Comparison of ENCODE assay signal across 15 cellular contexts in genomic region chr18:76657428-76657827, GRCh38.
DNase-seq lines count a peak whose midpoint lies in the region; ATAC-seq and TF ChIP-seq lines count a peak whose summit lies in the region.
"Had no signal": no experiment of that assay in that cellular context is flagged by ENCODE, and none has a peak within 500 bp of the region (broad histone marks: within the 10 kb centered on the region; RNA-seq: fewer than 3 reads in every experiment).

No MANE protein-coding gene starts in this region.

- no peaks in the 10 kb centered on the region for H3K79me1 ChIP-seq in mesenchymal stem cell (replicated peaks; ENCODE audit: low read length, poor library complexity, severe bottlenecking)

- H3K9me3 ChIP-seq in HEK293 (ENCODE audit: control insufficient read depth, insufficient read depth, low read depth, low read length) (no peaks in the 10 kb centered on the region), mesenchymal stem cell (ENCODE audit: control insufficient read depth, low read length) (no peaks in the 10 kb centered on the region)
- H3K9me3 ChIP-seq in effector memory CD4-positive, alpha-beta T cell (ENCODE audit: control insufficient read depth, low read length), result no peaks in the 10 kb centered on the region
- H3K9me3 ChIP-seq: Peyer's patch had no signal

- H2AFZ ChIP-seq in mesenchymal stem cell (ENCODE audit: low read depth, low read length), result no peak overlapping the region

- H3K36me3 ChIP-seq in HEK293 (ENCODE audit: control insufficient read depth in 2 of 2, insufficient read depth in 1 of 2, low read length in 2 of 2) (no peaks in the 10 kb centered on the region), mesenchymal stem cell (ENCODE audit: control insufficient read depth in 1 of 2, insufficient read depth in 2 of 2, low read depth in 1 of 2, low read length in 2 of 2) (no peaks in the 10 kb centered on the region)
- no peaks in the 10 kb centered on the region for H3K36me3 ChIP-seq in effector memory CD4-positive, alpha-beta T cell (ENCODE audit: control insufficient read depth, insufficient read depth, low read length)
- H3K36me3 ChIP-seq: Peyer's patch had no signal

- no peak overlapping the region for H3K4me3 ChIP-seq in AG09309 (ENCODE audit: control insufficient read depth, low read depth, low read length)
- H3K4me3 ChIP-seq in HEK293 (ENCODE audit: low read depth, low read length), result no peak overlapping the region
- no peak overlapping the region for H3K4me3 ChIP-seq in mesenchymal stem cell (ENCODE audit: insufficient read depth in 1 of 2, low read depth in 1 of 2, low read length in 2 of 2)
- H3K4me3 ChIP-seq in effector memory CD4-positive, alpha-beta T cell (ENCODE audit: insufficient read depth, low read depth, low read length, poor library complexity, severe bottlenecking), result no peak overlapping the region
- H3K4me3 ChIP-seq: Peyer's patch had no signal

- no peak overlapping the region for H2BK120ac ChIP-seq in mesenchymal stem cell (ENCODE audit: low read depth, low read length)

- no peak overlapping the region for H3K9ac ChIP-seq in mesenchymal stem cell (ENCODE audit: low read length)

- H3K4me1 ChIP-seq in HEK293 (ENCODE audit: control insufficient read depth, insufficient read depth, low read length) (peaks cover 5% of the 10 kb centered on the region; the same call in 1 of the 2 replicates), mesenchymal stem cell (ENCODE audit: control insufficient read depth, insufficient read depth, low read depth, low read length) (no peaks in the 10 kb centered on the region)
- H3K4me1 ChIP-seq in effector memory CD4-positive, alpha-beta T cell (ENCODE audit: control insufficient read depth, insufficient read depth, low read length, poor library complexity, severe bottlenecking), result no peaks in the 10 kb centered on the region
- H3K4me1 ChIP-seq: Peyer's patch had no signal

- no peak overlapping the region for H2BK5ac ChIP-seq in mesenchymal stem cell (ENCODE audit: low read depth, low read length, poor library complexity, severe bottlenecking)

- H3K4me2 ChIP-seq in mesenchymal stem cell (ENCODE audit: low read length, poor library complexity, severe bottlenecking), result no peak overlapping the region

- H3K23ac ChIP-seq in mesenchymal stem cell (ENCODE audit: low read length in 2 of 2), result no peak overlapping the region

- H3K4me3 Mint-ChIP-seq in WTC11, result no peak overlapping the region
- H3K4me3 Mint-ChIP-seq: activated CD4-positive, alpha-beta T cell treated with anti-CD3 and anti-CD28 coated beads, Interleukin-2, amount 10 ng/mL, durations not matched to agents 24 days and 14 days; activated T-helper 1 cell treated with anti-CD3 and anti-CD28 coated beads, Interleukin-12 subunit alpha, Interleukin-12 subunit beta, Interleukin-2, Interleukin-4 antibody, amounts not matched to agents 30 ng/mL and 10 ng/mL and 1 ng/mL, durations not matched to agents 14 hours and 24 hours and 36 hours; T-helper 1 cell treated with Interleukin-12 subunit alpha and Interleukin-12 subunit beta and Interleukin-4 antibody, amounts not matched to agents 30 μg/mL and 1 μg/mL, for 36 hours; type B pancreatic cell had no signal

- H2AK5ac ChIP-seq in mesenchymal stem cell (ENCODE audit: low read length, severe bottlenecking), result no peak overlapping the region

- no peak for DNase-seq in AG09309 (ENCODE audit: low read depth)
- DNase-seq in WTC11 (ENCODE audit: low spot score), result no peak
- DNase-seq in mesenchymal stem cell, result peak; percentile 38
- no peak for DNase-seq in effector memory CD4-positive, alpha-beta T cell
- no peak for DNase-seq in dermis blood vessel endothelial cell
- no peak for DNase-seq in effector CD4-positive, alpha-beta T cell
- DNase-seq: activated CD4-positive, alpha-beta T cell treated with anti-CD3 and anti-CD28 coated beads, Interleukin-2, amount 10 ng/mL, durations not matched to agents 24 days and 14 days; NCI-H1048; NCI-H446 treated with DMSO at 0.1 percent for 48 hours; Peyer's patch had no signal

- no peak overlapping the region for H3K18ac ChIP-seq in mesenchymal stem cell (ENCODE audit: low read depth in 1 of 2, low read length in 2 of 2)

- no peak overlapping the region for H3K27ac Mint-ChIP-seq in WTC11
- H3K27ac Mint-ChIP-seq: activated CD4-positive, alpha-beta T cell treated with anti-CD3 and anti-CD28 coated beads, Interleukin-2, amount 10 ng/mL, durations not matched to agents 24 days and 14 days; activated T-helper 1 cell treated with anti-CD3 and anti-CD28 coated beads, Interleukin-12 subunit alpha, Interleukin-12 subunit beta, Interleukin-2, Interleukin-4 antibody, amounts not matched to agents 30 ng/mL and 10 ng/mL and 1 ng/mL, durations not matched to agents 14 hours and 24 hours and 36 hours; T-helper 1 cell treated with Interleukin-12 subunit alpha and Interleukin-12 subunit beta and Interleukin-4 antibody, amounts not matched to agents 30 μg/mL and 1 μg/mL, for 36 hours; type B pancreatic cell had no signal

- ATAC-seq in WTC11 (peak; percentile 29; the same call in 1 of the 2 replicates), HG03139 (IDR thresholded peaks at IDR 0.05; ENCODE audit: unreplicated experiment) (no peak)

- no peak overlapping the region for H4K91ac ChIP-seq in mesenchymal stem cell (ENCODE audit: low read length)

- H4K8ac ChIP-seq in mesenchymal stem cell (ENCODE audit: low read length), result no peak overlapping the region

- POLR2A ChIA-PET in HEK293 (lab: Yijun Ruan, JAX) (no interaction called here), WTC11 (lab: Charles Lee) (interaction anchor here (0.5 to 0.7 kb wide), 2 partner anchors 22 to 46 kb away, joined by 3 read pairs; no protein-coding TSS in a partner anchor)

- H3K27me3 ChIP-seq in mesenchymal stem cell (ENCODE audit: control insufficient read depth in 1 of 2, insufficient read depth in 1 of 2, low read length in 2 of 2), result peaks cover 36 to 66% of the 10 kb centered on the region in 2 experiments
- H3K27me3 ChIP-seq in effector memory CD4-positive, alpha-beta T cell (replicated peaks; ENCODE audit: control insufficient read depth, insufficient read depth, low read length, poor library complexity, severe bottlenecking), result no peaks in the 10 kb centered on the region
- H3K27me3 ChIP-seq: Peyer's patch had no signal

- TF ChIP-seq CTCF in AG09309 (IDR thresholded peaks at IDR 0.05; ENCODE audit: control insufficient read depth, insufficient read depth, low read depth, low read length, missing control alignments) (peak; percentile 8), HEK293 (tag by site-specific recombination; IDR thresholded peaks at IDR 0.05) (no peak), WTC11 (IDR thresholded peaks at IDR 0.05) (no peak)

- H3K27me3 Mint-ChIP-seq in WTC11 (ENCODE audit: low read depth), result no peaks in the 10 kb centered on the region
- H3K27me3 Mint-ChIP-seq: type B pancreatic cell had no signal

- H3K27ac ChIP-seq in HEK293 (ENCODE audit: extremely low read depth, low read depth, low read length), result no peak overlapping the region
- no peak overlapping the region for H3K27ac ChIP-seq in mesenchymal stem cell (ENCODE audit: low read length, poor library complexity, severe bottlenecking)
- no peak overlapping the region for H3K27ac ChIP-seq in effector memory CD4-positive, alpha-beta T cell (ENCODE audit: insufficient read depth, low read length, poor library complexity, severe bottlenecking)
- H3K27ac ChIP-seq: Peyer's patch had no signal

- no peaks in the 10 kb centered on the region for H3K9me3 Mint-ChIP-seq in WTC11
- H3K9me3 Mint-ChIP-seq: activated CD4-positive, alpha-beta T cell treated with anti-CD3 and anti-CD28 coated beads, Interleukin-2, amount 10 ng/mL, durations not matched to agents 24 days and 14 days; activated T-helper 1 cell treated with anti-CD3 and anti-CD28 coated beads, Interleukin-12 subunit alpha, Interleukin-12 subunit beta, Interleukin-2, Interleukin-4 antibody, amounts not matched to agents 30 ng/mL and 10 ng/mL and 1 ng/mL, durations not matched to agents 14 hours and 24 hours and 36 hours; T-helper 1 cell treated with Interleukin-12 subunit alpha and Interleukin-12 subunit beta and Interleukin-4 antibody, amounts not matched to agents 30 μg/mL and 1 μg/mL, for 36 hours; type B pancreatic cell had no signal

- no peak overlapping the region for H3K14ac ChIP-seq in mesenchymal stem cell (ENCODE audit: low read length in 2 of 2)

- no peak overlapping the region for H2BK15ac ChIP-seq in mesenchymal stem cell (ENCODE audit: low read depth, poor library complexity, severe bottlenecking)

- no peak overlapping the region for H2BK12ac ChIP-seq in mesenchymal stem cell (ENCODE audit: low read length in 2 of 2)

- H3K36me3 Mint-ChIP-seq in WTC11, result no peaks in the 10 kb centered on the region
- H3K36me3 Mint-ChIP-seq: type B pancreatic cell had no signal

- WGBS in mesenchymal stem cell, result 7% methylated on average over 3 of the region's 5 CpGs

- H3K4ac ChIP-seq in mesenchymal stem cell (ENCODE audit: low read depth in 1 of 2, low read length in 2 of 2), result no peak overlapping the region

- CTCF ChIA-PET in HEK293 (lab: Yijun Ruan, JAX), result interaction anchor here (0.6 to 3.6 kb wide), 18 partner anchors 9 to 1619 kb away, joined by 3 to 25 read pairs (median 4); no protein-coding TSS in a partner anchor
- CTCF ChIA-PET in WTC11 (lab: Charles Lee), result interaction anchor here (0.6 to 3.5 kb wide), 17 partner anchors 10 to 277 kb away, joined by 3 to 58 read pairs (median 8); partner anchors contain the start of gene ZNF516

- peaks cover 15% of the 10 kb centered on the region for H3K4me1 Mint-ChIP-seq in WTC11

TF ChIP-seq in HEK293, 187 proteins besides CTCF, POLR2A, EP300 and RAD21:
- no peak for TF ChIP-seq ZNF426 (tag by site-specific recombination; IDR thresholded peaks at IDR 0.05)
- no peak for TF ChIP-seq ZNF707 (tag by site-specific recombination; IDR thresholded peaks at IDR 0.05)
- no peak for TF ChIP-seq ZNF184 (tag by site-specific recombination; IDR thresholded peaks at IDR 0.05)
- no peak for TF ChIP-seq MYNN (tag by site-specific recombination; IDR thresholded peaks at IDR 0.05; ENCODE audit: borderline replicate concordance)
- TF ChIP-seq TRIM28 (IDR thresholded peaks at IDR 0.05; ENCODE audit: borderline replicate concordance, low read length), result peak; percentile 61; the same call in 1 of the 2 replicates
- no peak for TF ChIP-seq FEZF1 (tag by site-specific recombination; IDR thresholded peaks at IDR 0.05)

TF ChIP-seq in WTC11, 78 proteins besides CTCF, POLR2A, EP300 and RAD21 (continues in another document):
- no peak for TF ChIP-seq ZNF219 (CRISPR knock-in tag; IDR thresholded peaks at IDR 0.05; ENCODE audit: borderline replicate concordance)
- no peak for TF ChIP-seq ZNF317 (CRISPR knock-in tag; IDR thresholded peaks at IDR 0.05; ENCODE audit: borderline replicate concordance, low read depth)
